1 cellular context compared by ENCODE assay signal in genomic region chr16:89491238-89491869, GRCh38.
A peak's percentile ranks its signal among the peaks of the same experiment; 100 is the strongest.
TF ChIP-seq lines count a peak whose summit lies in the region.

No MANE protein-coding gene starts in this region.

TF ChIP-seq in HepG2, 621 proteins besides CTCF, POLR2A, EP300 and RAD21 (continued from another document):
- TF ChIP-seq FOXO1 (CRISPR knock-in tag; IDR thresholded peaks at IDR 0.05) (no peak), ZNF878 (CRISPR knock-in tag; IDR thresholded peaks at IDR 0.05) (0 out of 2 replicates have a peak, but pooled peaks have one; percentile 4), ZZZ3 (CRISPR knock-in tag; IDR thresholded peaks at IDR 0.05; ENCODE audit: borderline replicate concordance) (no peak), ZNF296 (CRISPR knock-in tag; conservative IDR thresholded peaks at IDR 0.05) (0 out of 2 replicates have a peak, but pooled peaks have one; percentile 1), CEBPB (IDR thresholded peaks at IDR 0.05; ENCODE audit: borderline replicate concordance, low read depth, low read length) (peak; percentile 23; the same call in 1 of the 2 replicates), DMTF1 (CRISPR knock-in tag; IDR thresholded peaks at IDR 0.05) (no peak), CCDC6 (CRISPR knock-in tag; IDR thresholded peaks at IDR 0.05) (0 out of 2 replicates have a peak, but pooled peaks have one; percentile 4), SIN3A (IDR thresholded peaks at IDR 0.05; ENCODE audit: borderline replicate concordance, low read depth, low read length) (peak; percentile 25; the same call in 1 of the 2 replicates), ZFP37 (CRISPR knock-in tag; IDR thresholded peaks at IDR 0.05; ENCODE audit: borderline replicate concordance) (0 out of 2 replicates have a peak, but pooled peaks have one; percentile 7), DPF2 (CRISPR knock-in tag; IDR thresholded peaks at IDR 0.05; ENCODE audit: borderline replicate concordance, low read depth) (no peak), HIVEP1 (CRISPR knock-in tag; IDR thresholded peaks at IDR 0.05) (peak; percentile 19; the same call in 1 of the 2 replicates), ZMYM4 (CRISPR knock-in tag; IDR thresholded peaks at IDR 0.05) (no peak), SRF (IDR thresholded peaks at IDR 0.05; ENCODE audit: low read depth, low read length) (no peak), DNMT3B (CRISPR knock-in tag; conservative IDR thresholded peaks at IDR 0.05) (0 out of 2 replicates have a peak, but pooled peaks have one; percentile 69), MED13 (CRISPR knock-in tag; IDR thresholded peaks at IDR 0.05) (0 out of 2 replicates have a peak, but pooled peaks have one; percentile 6), SMAD1 (CRISPR knock-in tag; IDR thresholded peaks at IDR 0.05; ENCODE audit: borderline replicate concordance, low read depth) (0 out of 2 replicates have a peak, but pooled peaks have one; percentile 32), ZNF737 (CRISPR knock-in tag; IDR thresholded peaks at IDR 0.05; ENCODE audit: borderline replicate concordance) (peak; percentile 91; the same call in 1 of the 2 replicates), THAP11 (CRISPR knock-in tag; IDR thresholded peaks at IDR 0.05) (no peak), HINFP (CRISPR knock-in tag; IDR thresholded peaks at IDR 0.05; ENCODE audit: low read depth) (0 out of 2 replicates have a peak, but pooled peaks have one; percentile 66), HNF1B (CRISPR knock-in tag; IDR thresholded peaks at IDR 0.05) (peak; percentile 4; the same call in 1 of the 2 replicates), SETDB1 (CRISPR knock-in tag; IDR thresholded peaks at IDR 0.05; ENCODE audit: borderline replicate concordance) (no peak), RNF2 (conservative IDR thresholded peaks at IDR 0.05; ENCODE audit: low read depth) (0 out of 2 replicates have a peak, but pooled peaks have one; percentile 38), KDM3A (CRISPR knock-in tag; IDR thresholded peaks at IDR 0.05; ENCODE audit: low read depth) (0 out of 2 replicates have a peak, but pooled peaks have one; percentile 3), ZNF510 (CRISPR knock-in tag; IDR thresholded peaks at IDR 0.05; ENCODE audit: low read depth) (0 out of 2 replicates have a peak, but pooled peaks have one; percentile 1), ZNF816 (CRISPR knock-in tag; IDR thresholded peaks at IDR 0.05; ENCODE audit: borderline replicate concordance) (0 out of 2 replicates have a peak, but pooled peaks have one; percentile 7), ASH2L (IDR thresholded peaks at IDR 0.05; ENCODE audit: insufficient read length, low read depth, low read length) (peak; percentile 5), ZNF7 (CRISPR knock-in tag; IDR thresholded peaks at IDR 0.05) (0 out of 2 replicates have a peak, but pooled peaks have one; percentile 1), ZFP91 (CRISPR knock-in tag; IDR thresholded peaks at IDR 0.05; ENCODE audit: borderline replicate concordance) (0 out of 2 replicates have a peak, but pooled peaks have one; percentile 8), TOPORS (CRISPR knock-in tag; IDR thresholded peaks at IDR 0.05) (0 out of 2 replicates have a peak, but pooled peaks have one; percentile 1), SAFB2 (CRISPR knock-in tag; IDR thresholded peaks at IDR 0.05; ENCODE audit: borderline replicate concordance, low read depth) (0 out of 2 replicates have a peak, but pooled peaks have one; percentile 1), MXD1 (CRISPR knock-in tag; IDR thresholded peaks at IDR 0.05) (peak; percentile 15; the same call in 1 of the 2 replicates), ZNF615 (CRISPR knock-in tag; IDR thresholded peaks at IDR 0.05; ENCODE audit: borderline replicate concordance) (peak; percentile 50; the same call in 1 of the 2 replicates), ARHGAP35 (CRISPR knock-in tag; IDR thresholded peaks at IDR 0.05; ENCODE audit: borderline replicate concordance) (0 out of 2 replicates have a peak, but pooled peaks have one; percentile 6), ZNF280D (CRISPR knock-in tag; IDR thresholded peaks at IDR 0.05) (0 out of 2 replicates have a peak, but pooled peaks have one; percentile 12), CSRNP1 (CRISPR knock-in tag; IDR thresholded peaks at IDR 0.05) (no peak; the same call in 1 of the 2 replicates), ZNF224 (CRISPR knock-in tag; IDR thresholded peaks at IDR 0.05) (peak; percentile 76; the same call in 1 of the 2 replicates), AGO2 (optimal IDR thresholded peaks at IDR 0.05; ENCODE audit: low read depth, low read length) (peak; percentile 4)
